ENCODE assay signal across 8 cellular contexts in the genomic region with DNA sequence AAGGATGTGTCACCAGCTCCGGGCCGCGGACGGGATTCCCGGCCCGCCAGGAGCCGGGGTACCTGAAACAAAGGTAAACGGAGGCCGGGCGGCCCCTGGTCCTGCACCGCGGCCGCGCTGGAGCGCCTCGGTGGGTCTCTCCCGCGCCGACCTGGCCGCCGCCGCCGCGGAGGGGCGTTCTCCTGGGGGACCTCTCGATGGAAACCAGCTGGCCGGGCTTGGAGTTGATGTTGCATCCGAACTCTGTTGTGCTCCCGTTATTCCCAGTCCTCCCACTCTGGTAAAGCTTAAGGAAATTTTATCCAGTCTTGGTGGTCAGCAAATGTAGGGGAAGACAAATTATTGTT. TPM values are rescaled to one million over a fixed set of nuclear protein-coding genes. Genes with fewer than 3 reads are reported as not detected.
A peak's percentile ranks its signal among the peaks of the same experiment; 100 is the strongest.
DNase-seq lines count a peak whose midpoint lies in the region; ATAC-seq and TF ChIP-seq lines count a peak whose summit lies in the region.

No MANE protein-coding gene starts in this region.

- peaks cover 39% of the 10 kb centered on the region for H3K4me1 Mint-ChIP-seq in neural crest cell

- peak; percentile 39 for DNase-seq in BE2C
- DNase-seq in SJSA1 (ENCODE audit: low read depth in 1 of 2, low spot score in 2 of 2) = no peak
- DNase-seq in esophagus squamous epithelium (lab: John Stamatoyannopoulos, UW) = no peak
- peak; percentile 36 for DNase-seq in neural crest cell (ENCODE audit: low read depth, low spot score)
- DNase-seq in mesenteric fat pad (ENCODE audit: low spot score) = no peak
- DNase-seq in activated effector memory CD4-positive, alpha-beta T cell treated with Interleukin-2 at 50 U/mL for 16 hours = no peak

- H3K9me3 ChIP-seq in BE2C = no peaks in the 10 kb centered on the region
- H3K9me3 ChIP-seq in SJSA1 (replicated peaks) = no peaks in the 10 kb centered on the region
- no peaks in the 10 kb centered on the region for H3K9me3 ChIP-seq in esophagus squamous epithelium

- peak overlapping the region; percentile 85 for H3K27ac Mint-ChIP-seq in neural crest cell (ENCODE audit: unreplicated experiment)

- peak overlapping the region; percentile 61 for H3K4me3 ChIP-seq in BE2C (ENCODE audit: low read depth, low read length)
- peak overlapping the region; percentile 73 for H3K4me3 ChIP-seq in SJSA1
- H3K4me3 ChIP-seq in esophagus squamous epithelium = peak overlapping the region; percentile 75 to 91 (median 87)

- 0% methylated on average over 2 of the region's 29 CpGs for WGBS in esophagus squamous epithelium, 2 donors

- intact Hi-C loops in esophagus squamous epithelium (cut with DNase I) = no loop called here

- ATAC-seq in GM21528 (IDR thresholded peaks at IDR 0.05; ENCODE audit: low FRiP score, unreplicated experiment) (peak; percentile 13), GM18858 (IDR thresholded peaks at IDR 0.05; ENCODE audit: unreplicated experiment) (no peak)

- H3K36me3 Mint-ChIP-seq in neural crest cell (ENCODE audit: low read depth) = peaks cover 6% of the 10 kb centered on the region

- no peaks in the 10 kb centered on the region for H3K4me1 ChIP-seq in BE2C
- peaks cover 28% of the 10 kb centered on the region for H3K4me1 ChIP-seq in SJSA1 (replicated peaks)
- peaks cover 8 to 42% (median 13%) of the 10 kb centered on the region in 3 donors for H3K4me1 ChIP-seq in esophagus squamous epithelium

- no peak for TF ChIP-seq POLR2A in esophagus squamous epithelium (IDR thresholded peaks at IDR 0.05)

- H3K9me3 Mint-ChIP-seq in neural crest cell = peaks cover 11% of the 10 kb centered on the region

- H3K27ac ChIP-seq in SJSA1 (peak overlapping the region; percentile 58), esophagus squamous epithelium (peak overlapping the region; percentile 89 to 94 (median 92))

- no peak for TF ChIP-seq CTCF in BE2C (IDR thresholded peaks at IDR 0.05; ENCODE audit: low read depth, low read length)
- TF ChIP-seq CTCF in esophagus squamous epithelium (IDR thresholded peaks at IDR 0.05) = no peak
- TF ChIP-seq CTCF in neural crest cell (conservative IDR thresholded peaks at IDR 0.05) = no peak

- H3K4me3 Mint-ChIP-seq in neural crest cell = peak overlapping the region; percentile 92

- peaks cover 25% of the 10 kb centered on the region for H3K27me3 ChIP-seq in BE2C
- no peaks in the 10 kb centered on the region for H3K27me3 ChIP-seq in SJSA1 (replicated peaks)
- no peaks in the 10 kb centered on the region for H3K27me3 ChIP-seq in esophagus squamous epithelium

- H3K27me3 Mint-ChIP-seq in neural crest cell (ENCODE audit: low read depth) = no peaks in the 10 kb centered on the region

- no peaks in the 10 kb centered on the region for H3K36me3 ChIP-seq in BE2C
- H3K36me3 ChIP-seq in SJSA1 = no peaks in the 10 kb centered on the region; the same call in 1 of the 2 replicates
- no peaks in the 10 kb centered on the region for H3K36me3 ChIP-seq in esophagus squamous epithelium

RNA-seq across cellular contexts. Expression of a gene that starts 0.8 kb away (rescaled TPM):
- polyA plus RNA-seq in BE2C (2012; ENCODE audit: insufficient read depth, insufficient read length, low read depth) = 0.36 TPM
- 13.0 and 13.2 TPM in 2 replicates for total RNA-seq in SJSA1 (2014; rRNA removed; shearing (Covaris generic))
- total RNA-seq in esophagus squamous epithelium = 10 to 100 TPM in 3 of 4 donors, 1 to 10 TPM in 1; 9.4 to 15.6 (median 13.6) TPM
- 16.4 and 17.1 TPM in 2 replicates for total RNA-seq in neural crest cell
- 7.8 TPM for total RNA-seq in mesenteric fat pad

Comparison
In these comparisons a context has a peak if more than half of its experiments do, and no peak if none do; other contexts are left out.
1. DNase-seq: peak in BE2C (single experiment) and neural crest cell (single experiment); none in SJSA1 (0 of 2), esophagus squamous epithelium (single experiment), mesenteric fat pad (single experiment) and activated effector memory CD4-positive, alpha-beta T cell treated with Interleukin-2 at 50 U/mL for 16 hours (single experiment).
2. Peak in every context shown above with its lines, with median percentiles within 50 percentile points of each other: H3K4me3 ChIP-seq.